8 cellular contexts compared by ENCODE assay signal in genomic region chr19:1171755-1172352, GRCh38. TPM values are rescaled to one million over a fixed set of nuclear protein-coding genes. Genes with fewer than 3 reads are reported as not detected.
A peak's percentile ranks its signal among the peaks of the same experiment; 100 is the strongest.
DNase-seq lines count a peak whose midpoint lies in the region; ATAC-seq and TF ChIP-seq lines count a peak whose summit lies in the region.

No MANE protein-coding gene starts in this region.

- no peak for TF ChIP-seq CTCF in GM13976 (IDR thresholded peaks at IDR 0.05; ENCODE audit: borderline replicate concordance, control extremely low read depth, extremely low read depth, insufficient read depth, missing control alignments)

- H3K4me3 ChIP-seq in stomach smooth muscle (ENCODE audit: low read length in 2 of 2), result peak overlapping the region; percentile 49 to 80

- H3K27ac ChIP-seq in stomach smooth muscle (ENCODE audit: low read length), result peak overlapping the region; percentile 86

- H3K4me3 Mint-ChIP-seq in activated T-cell treated with anti-CD3 and anti-CD28 coated beads, Interleukin-2, amount 50 U/mL, for 4 hours, result peak overlapping the region; percentile 88

- H3K9me3 ChIP-seq in stomach smooth muscle (ENCODE audit: control insufficient read depth in 2 of 2, low read length in 2 of 2), result no peaks in the 10 kb centered on the region

- H3K4me1 Mint-ChIP-seq in activated T-cell treated with anti-CD3 and anti-CD28 coated beads, Interleukin-2, amount 50 U/mL, for 4 hours (ENCODE audit: low read depth), result peaks cover 37% of the 10 kb centered on the region

- peak overlapping the region in 1 of 2 donors; percentile 77 for H3K9ac ChIP-seq in stomach smooth muscle (ENCODE audit: low read length in 2 of 2)

- no peaks in the 10 kb centered on the region for H3K27me3 Mint-ChIP-seq in activated T-cell treated with anti-CD3 and anti-CD28 coated beads, Interleukin-2, amount 50 U/mL, for 4 hours (ENCODE audit: low read depth)

- H3K4me1 ChIP-seq in stomach smooth muscle (ENCODE audit: control insufficient read depth, insufficient read depth, low read length), result peaks cover 58% of the 10 kb centered on the region

- H3K36me3 Mint-ChIP-seq in activated T-cell treated with anti-CD3 and anti-CD28 coated beads, Interleukin-2, amount 50 U/mL, for 4 hours (ENCODE audit: insufficient read depth), result peaks cover 9% of the 10 kb centered on the region

- H3K9me3 Mint-ChIP-seq in activated T-cell treated with anti-CD3 and anti-CD28 coated beads, Interleukin-2, amount 50 U/mL, for 4 hours, result no peaks in the 10 kb centered on the region

- no peaks in the 10 kb centered on the region for H3K36me3 ChIP-seq in stomach smooth muscle (ENCODE audit: control insufficient read depth in 2 of 2, insufficient read depth in 2 of 2, low read length in 2 of 2)

- DNase-seq in DMS 273 (lab: John Stamatoyannopoulos, UW; ENCODE audit: unreplicated experiment) (peak; percentile 62), DMS 273 treated with DMSO at 0.1 percent for 48 hours (lab: John Stamatoyannopoulos, UW) (no peak), iPS-NIHi11 (ENCODE audit: low spot score) (peak; percentile 28), NCI-H524 treated with DMSO at 0.1 percent for 48 hours (lab: John Stamatoyannopoulos, UW) (no peak), GM13976 (ENCODE audit: low spot score) (no peak)
- DNase-seq in activated T-cell treated with anti-CD3 and anti-CD28 coated beads, Interleukin-2, amount 50 U/mL, for 4 hours, result no peak

- in situ Hi-C loops in GM13976 (cut with MboI; ENCODE audit: low sequenced_read_pairs, unreplicated experiment), result no loop called here

- no peaks in the 10 kb centered on the region for H3K27me3 ChIP-seq in stomach smooth muscle (ENCODE audit: control insufficient read depth in 1 of 2, insufficient read depth in 2 of 2, low read length in 2 of 2)

- no peak for ATAC-seq in activated T-cell treated with anti-CD3 and anti-CD28 coated beads, Interleukin-2, amount 50 U/mL, for 4 hours
- no peak for ATAC-seq in HG03442 (IDR thresholded peaks at IDR 0.05; ENCODE audit: unreplicated experiment)

RNA-seq across cellular contexts. Expression of gene SBNO2, which starts 2.2 kb away (rescaled TPM):
- 100 to 1,000 TPM; 134 to 140 (median 139) TPM for total RNA-seq in activated T-cell treated with anti-CD3 and anti-CD28 coated beads, Interleukin-2, amount 50 U/mL, for 4 hours

RNA-seq across cellular contexts. Expression of gene STK11, which starts 33.7 kb away (rescaled TPM):
- 10 to 100 TPM; 64.4 to 72.0 (median 69.8) TPM for total RNA-seq in activated T-cell treated with anti-CD3 and anti-CD28 coated beads, Interleukin-2, amount 50 U/mL, for 4 hours

Comparison
In these comparisons a context has a peak if more than half of its experiments do, and no peak if none do; other contexts are left out.
1. DNase-seq: peak in DMS 273 (single experiment) and iPS-NIHi11 (single experiment); none in DMS 273 treated with DMSO at 0.1 percent for 48 hours (single experiment), activated T-cell treated with anti-CD3 and anti-CD28 coated beads, Interleukin-2, amount 50 U/mL, for 4 hours (single experiment), NCI-H524 treated with DMSO at 0.1 percent for 48 hours (single experiment) and GM13976 (single experiment).